Comparison of ENCODE assay signal across 14 cellular contexts in the genomic region with DNA sequence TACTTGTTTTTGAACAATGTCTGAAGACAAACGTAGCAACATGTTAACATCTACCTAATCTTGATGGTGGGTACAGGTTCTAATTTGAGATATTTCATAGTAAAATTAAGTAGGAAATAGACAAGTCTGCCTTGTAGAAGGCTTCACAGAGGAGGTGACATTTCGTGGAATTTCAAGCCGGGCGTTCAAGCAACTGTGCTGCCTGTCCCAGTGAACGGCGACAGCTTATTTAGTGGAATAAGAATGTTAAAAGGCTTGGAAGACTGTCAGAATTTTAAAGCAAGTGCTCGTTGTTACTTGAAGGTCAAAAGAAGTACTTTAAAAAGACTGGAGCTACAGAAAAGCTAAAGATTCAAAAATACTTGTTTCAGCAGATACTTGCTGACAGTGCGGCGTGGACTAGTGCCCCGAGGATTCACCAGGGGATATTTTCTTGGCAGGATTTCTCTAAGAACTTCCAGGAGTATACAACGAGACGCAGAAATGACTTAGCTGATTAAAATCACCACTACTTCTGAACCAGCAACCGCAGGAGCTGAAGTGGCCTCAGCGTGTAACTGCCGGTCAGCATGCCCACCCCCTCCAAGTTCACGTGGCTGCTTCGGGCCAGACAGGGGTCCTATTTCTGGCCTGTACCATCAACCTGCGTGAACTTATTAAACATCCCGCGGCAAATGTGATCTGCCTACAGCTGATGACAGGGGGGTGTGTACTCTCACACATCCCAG. TPM values are rescaled to one million over a fixed set of nuclear protein-coding genes. Genes with fewer than 3 reads are reported as not detected.
DNase-seq lines count a peak whose midpoint lies in the region; TF ChIP-seq lines count a peak whose summit lies in the region.
"Had no signal": no experiment of that assay in that cellular context is flagged by ENCODE, and none has a peak within 500 bp of the region (broad histone marks: within the 10 kb centered on the region; RNA-seq: fewer than 3 reads in every experiment).

No MANE protein-coding gene starts in this region.

- DNase-seq in breast epithelium (ENCODE audit: low spot score in 2 of 2) = no peak
- no peak for DNase-seq in MCF 10A (ENCODE audit: unreplicated experiment)
- DNase-seq in fibroblast of the aortic adventitia (ENCODE audit: low read depth) = peak; percentile 61
- peak; percentile 95 for DNase-seq in osteoblast (ENCODE audit: insufficient read length, low spot score, missing footprints)
- DNase-seq in HAP-1 (ENCODE audit: low spot score in 2 of 2) = no peak
- no peak for DNase-seq in DMS79 treated with DMSO at 0.1 percent for 48 hours (lab: John Stamatoyannopoulos, UW)
- no peak for DNase-seq in NCI-H1092 treated with DMSO at 0.1 percent for 48 hours (lab: John Stamatoyannopoulos, UW)
- DNase-seq in stimulated activated CD4-positive, alpha-beta T cell treated with anti-CD3 and anti-CD28 coated beads, Interleukin-1b, Interleukin-23, amount 100 ng/mL, for 48 hours = no peak
- DNase-seq: 8988T; activated CD8-positive, alpha-beta memory T cell treated with anti-CD3 and anti-CD28 coated beads for 24 hours; activated naive CD8-positive, alpha-beta T cell treated with anti-CD3 and anti-CD28 coated beads for 36 hours; NCI-H1436; occipital lobe; T-cell had no signal

- no peaks in the 10 kb centered on the region for H3K27me3 Mint-ChIP-seq in MCF 10A (ENCODE audit: insufficient read depth, unreplicated experiment)
- H3K27me3 Mint-ChIP-seq: activated naive CD8-positive, alpha-beta T cell treated with anti-CD3 and anti-CD28 coated beads for 36 hours had no signal

- peaks cover 5% of the 10 kb centered on the region for H3K4me1 Mint-ChIP-seq in MCF 10A (ENCODE audit: insufficient read depth, unreplicated experiment)
- H3K4me1 Mint-ChIP-seq: activated naive CD8-positive, alpha-beta T cell treated with anti-CD3 and anti-CD28 coated beads for 36 hours; T-cell had no signal

- H3K27me3 ChIP-seq in breast epithelium (no peaks in the 10 kb centered on the region), osteoblast (ENCODE audit: insufficient read depth, low read length) (no peaks in the 10 kb centered on the region), HAP-1 (ENCODE audit: low read depth) (no peaks in the 10 kb centered on the region)

- H3K27ac ChIP-seq in breast epithelium (peak overlapping the region; percentile 26 to 45), osteoblast (ENCODE audit: low read depth, low read length) (peak overlapping the region; percentile 70)

- in situ Hi-C loops in HAP-1 (cut with MboI; ENCODE audit: low sequenced_read_pairs) = no loop called here

- no peaks in the 10 kb centered on the region for H3K36me3 ChIP-seq in breast epithelium
- peaks cover 12% of the 10 kb centered on the region for H3K36me3 ChIP-seq in osteoblast (ENCODE audit: insufficient read depth, low read length)
- peaks cover 18% of the 10 kb centered on the region for H3K36me3 ChIP-seq in HAP-1 (replicated peaks)

- intact Hi-C loops in breast epithelium (cut with DNase I; ENCODE audit: low total_unique reads) = loop anchor here (1.0 to 2.0 kb wide), 2 partner anchors 16 to 21 kb away; no protein-coding TSS in a partner anchor
- intact Hi-C loops in MCF 10A (cut with micrococcal nuclease) = no loop called here

- H3K9me3 Mint-ChIP-seq in MCF 10A (ENCODE audit: unreplicated experiment) = no peaks in the 10 kb centered on the region
- H3K9me3 Mint-ChIP-seq: activated naive CD8-positive, alpha-beta T cell treated with anti-CD3 and anti-CD28 coated beads for 36 hours; T-cell had no signal

- peak overlapping the region; percentile 74 for H3K4me2 ChIP-seq in osteoblast (ENCODE audit: insufficient read depth, low read length)

- H3K9me3 ChIP-seq in breast epithelium = no peaks in the 10 kb centered on the region
- H3K9me3 ChIP-seq in osteoblast (ENCODE audit: low read depth, low read length) = no peaks in the 10 kb centered on the region
- H3K9me3 ChIP-seq in HAP-1 = no peaks in the 10 kb centered on the region

- H3K4me3 Mint-ChIP-seq in MCF 10A (ENCODE audit: unreplicated experiment) = no peak overlapping the region
- H3K4me3 Mint-ChIP-seq: activated naive CD8-positive, alpha-beta T cell treated with anti-CD3 and anti-CD28 coated beads for 36 hours; T-cell had no signal

- peaks cover 80% of the 10 kb centered on the region for H4K20me1 ChIP-seq in osteoblast (ENCODE audit: insufficient read depth, low read length)

- H3K4me3 ChIP-seq in breast epithelium (peak overlapping the region in 1 of 3 donors; percentile 17), fibroblast of the aortic adventitia (ENCODE audit: low read depth, low read length) (no peak overlapping the region), osteoblast (ENCODE audit: insufficient read depth, low read length) (peak overlapping the region; percentile 33), HAP-1 (no peak overlapping the region)

- no peak for TF ChIP-seq POLR2A in breast epithelium (IDR thresholded peaks at IDR 0.05)

- no peak overlapping the region for H3K27ac Mint-ChIP-seq in MCF 10A (ENCODE audit: low read depth, unreplicated experiment)
- H3K27ac Mint-ChIP-seq: activated naive CD8-positive, alpha-beta T cell treated with anti-CD3 and anti-CD28 coated beads for 36 hours; T-cell had no signal

- POLR2A ChIA-PET in MCF 10A (lab: Yijun Ruan, JAX) = no interaction called here

- H2AFZ ChIP-seq in osteoblast (ENCODE audit: low read length) = no peak overlapping the region

- H3K79me2 ChIP-seq in osteoblast (ENCODE audit: insufficient read depth, low read length) = peaks cover 96% of the 10 kb centered on the region

- peaks cover 41% of the 10 kb centered on the region for H3K36me3 Mint-ChIP-seq in MCF 10A (ENCODE audit: insufficient read depth, unreplicated experiment)
- H3K36me3 Mint-ChIP-seq: activated naive CD8-positive, alpha-beta T cell treated with anti-CD3 and anti-CD28 coated beads for 36 hours; T-cell had no signal

- H3K4me1 ChIP-seq in breast epithelium (peaks cover 0 to 43% of the 10 kb centered on the region in 2 donors), osteoblast (ENCODE audit: insufficient read depth, low read length) (peaks cover 12% of the 10 kb centered on the region), HAP-1 (no peaks in the 10 kb centered on the region)

- TF ChIP-seq CTCF in breast epithelium (IDR thresholded peaks at IDR 0.05) (no peak), MCF 10A (IDR thresholded peaks at IDR 0.05; ENCODE audit: unreplicated experiment) (no peak), fibroblast of the aortic adventitia (IDR thresholded peaks at IDR 0.05; ENCODE audit: insufficient read depth, low read length) (no peak), osteoblast (IDR thresholded peaks at IDR 0.05; ENCODE audit: extremely low read depth, low read depth, low read length) (no peak)

- CTCF ChIA-PET in MCF 10A (lab: Yijun Ruan, JAX) = interaction anchor here (0.5 to 1.0 kb wide), 2 partner anchors 101 to 516 kb away, joined by 3 to 6 read pairs; no protein-coding TSS in a partner anchor

- no TSS peak for BruUV-seq in MCF 10A (replicated peaks; lab: Mats Ljungman, UMichigan)

RNA-seq across cellular contexts. Expression of gene CTBP2, which starts 46.5 kb away (rescaled TPM):
- total RNA-seq in breast epithelium = 10 to 100 TPM; 53.1 to 91.2 (median 65.9) TPM
- 129 and 152 TPM in 2 replicates for total RNA-seq in MCF 10A (2022)
- 37.9 and 45.4 TPM in 2 replicates for total RNA-seq in fibroblast of the aortic adventitia (ENCODE audit: low replicate concordance)
- total RNA-seq in osteoblast = 65.1 and 65.9 TPM in 2 replicates

Comparison
In these comparisons a context has a peak if more than half of its experiments do, and no peak if none do; other contexts are left out.
1. DNase-seq: peak in fibroblast of the aortic adventitia (single experiment) and osteoblast (single experiment); none in breast epithelium (0 of 2), MCF 10A (single experiment), HAP-1 (0 of 2), DMS79 treated with DMSO at 0.1 percent for 48 hours (single experiment), NCI-H1092 treated with DMSO at 0.1 percent for 48 hours (single experiment) and stimulated activated CD4-positive, alpha-beta T cell treated with anti-CD3 and anti-CD28 coated beads, Interleukin-1b, Interleukin-23, amount 100 ng/mL, for 48 hours (single experiment).